ENCODE assay signal across 29 cellular contexts in genomic region chr7:157514746-157515145, GRCh38.
"Had no signal": no experiment of that assay in that cellular context is flagged by ENCODE, and none has a peak within 500 bp of the region (broad histone marks: within the 10 kb centered on the region; RNA-seq: fewer than 3 reads in every experiment).

No MANE protein-coding gene starts in this region.

- H3K4me1 Mint-ChIP-seq: activated CD4-positive, alpha-beta T cell treated with anti-CD3 and anti-CD28 coated beads, Interleukin-2, amount 10 ng/mL, durations not matched to agents 24 days and 14 days; activated naive CD8-positive, alpha-beta T cell treated with anti-CD3 and anti-CD28 coated beads for 36 hours; immature natural killer cell had no signal

- DNase-seq: activated CD4-positive, alpha-beta memory T cell treated with anti-CD3 and anti-CD28 coated beads for 36 hours; activated CD4-positive, alpha-beta T cell treated with anti-CD3 and anti-CD28 coated beads, Interleukin-2, amount 10 ng/mL, durations not matched to agents 24 days and 14 days; activated CD4-positive, CD25-positive, alpha-beta regulatory T cell treated with anti-CD3 and anti-CD28 coated beads, Interleukin-2, amount 50 U/mL, for 72 hours; activated naive CD4-positive, alpha-beta T cell treated with anti-CD3 and anti-CD28 coated beads for 36 hours; activated naive CD8-positive, alpha-beta T cell treated with anti-CD3 and anti-CD28 coated beads for 36 hours; activated T-cell treated with anti-CD3 and anti-CD28 coated beads for 4 hours; activated T-cell treated with anti-CD3 and anti-CD28 coated beads, Interleukin-2, amount 50 U/mL, for 72 hours; body of pancreas; cortex of kidney; effector memory CD8-positive, alpha-beta T cell; erythroblast; hippocampal formation; immature natural killer cell; lower lobe of right lung; mesenchymal stem cell; naive thymus-derived CD8-positive, alpha-beta T cell; stimulated activated CD4-positive, alpha-beta T cell treated with anti-CD3 and anti-CD28 coated beads, Interleukin-15, amount 100 ng/mL, for 24 hours; stimulated activated CD4-positive, alpha-beta T cell treated with anti-CD3 and anti-CD28 coated beads, Interleukin-2, amount 100 ng/mL, for 24 hours; stimulated activated naive CD4-positive, alpha-beta T cell; SW 1271; T1000 had no signal

- H3K36me3 Mint-ChIP-seq: activated CD4-positive, alpha-beta memory T cell treated with anti-CD3 and anti-CD28 coated beads for 36 hours; activated naive CD8-positive, alpha-beta T cell treated with anti-CD3 and anti-CD28 coated beads for 36 hours; immature natural killer cell; naive thymus-derived CD8-positive, alpha-beta T cell had no signal

- H3K36me3 ChIP-seq: adrenal gland, gastroesophageal sphincter, lower lobe of right lung, neutrophil, pancreas, tibial nerve had no signal

- H3K4me3 Mint-ChIP-seq: activated CD4-positive, alpha-beta memory T cell treated with anti-CD3 and anti-CD28 coated beads for 36 hours; activated CD4-positive, alpha-beta T cell treated with anti-CD3 and anti-CD28 coated beads, Interleukin-2, amount 10 ng/mL, durations not matched to agents 24 days and 14 days; activated naive CD4-positive, alpha-beta T cell treated with anti-CD3 and anti-CD28 coated beads for 36 hours; activated naive CD8-positive, alpha-beta T cell treated with anti-CD3 and anti-CD28 coated beads for 36 hours; activated T-cell treated with anti-CD3 and anti-CD28 coated beads, Interleukin-2, amount 50 U/mL, for 72 hours; effector memory CD8-positive, alpha-beta T cell; immature natural killer cell; naive thymus-derived CD8-positive, alpha-beta T cell; T-helper 1 cell treated with Interleukin-12 subunit alpha and Interleukin-12 subunit beta and Interleukin-4 antibody, amounts not matched to agents 30 μg/mL and 1 μg/mL, for 36 hours had no signal

- H3K27me3 ChIP-seq: adrenal gland, body of pancreas, pancreas, tibial nerve had no signal

- H3K9me3 Mint-ChIP-seq: activated CD4-positive, alpha-beta T cell treated with anti-CD3 and anti-CD28 coated beads, Interleukin-2, amount 10 ng/mL, durations not matched to agents 24 days and 14 days; activated naive CD4-positive, alpha-beta T cell treated with anti-CD3 and anti-CD28 coated beads for 36 hours; activated naive CD8-positive, alpha-beta T cell treated with anti-CD3 and anti-CD28 coated beads for 36 hours; effector memory CD8-positive, alpha-beta T cell; immature natural killer cell; naive thymus-derived CD8-positive, alpha-beta T cell; T-helper 1 cell treated with Interleukin-12 subunit alpha and Interleukin-12 subunit beta and Interleukin-4 antibody, amounts not matched to agents 30 μg/mL and 1 μg/mL, for 36 hours had no signal

- H3K27ac Mint-ChIP-seq: activated CD4-positive, alpha-beta memory T cell treated with anti-CD3 and anti-CD28 coated beads for 36 hours; activated CD4-positive, alpha-beta T cell treated with anti-CD3 and anti-CD28 coated beads, Interleukin-2, amount 10 ng/mL, durations not matched to agents 24 days and 14 days; activated naive CD4-positive, alpha-beta T cell treated with anti-CD3 and anti-CD28 coated beads for 36 hours; activated naive CD8-positive, alpha-beta T cell treated with anti-CD3 and anti-CD28 coated beads for 36 hours; activated T-cell treated with anti-CD3 and anti-CD28 coated beads, Interleukin-2, amount 50 U/mL, for 72 hours; immature natural killer cell; T-helper 1 cell treated with Interleukin-12 subunit alpha and Interleukin-12 subunit beta and Interleukin-4 antibody, amounts not matched to agents 30 μg/mL and 1 μg/mL, for 36 hours had no signal

- H3K4me3 ChIP-seq: adrenal gland, body of pancreas, gastroesophageal sphincter, lower lobe of right lung, pancreas, psoas muscle, smooth muscle cell, tibial nerve had no signal
